In the genomic region with DNA sequence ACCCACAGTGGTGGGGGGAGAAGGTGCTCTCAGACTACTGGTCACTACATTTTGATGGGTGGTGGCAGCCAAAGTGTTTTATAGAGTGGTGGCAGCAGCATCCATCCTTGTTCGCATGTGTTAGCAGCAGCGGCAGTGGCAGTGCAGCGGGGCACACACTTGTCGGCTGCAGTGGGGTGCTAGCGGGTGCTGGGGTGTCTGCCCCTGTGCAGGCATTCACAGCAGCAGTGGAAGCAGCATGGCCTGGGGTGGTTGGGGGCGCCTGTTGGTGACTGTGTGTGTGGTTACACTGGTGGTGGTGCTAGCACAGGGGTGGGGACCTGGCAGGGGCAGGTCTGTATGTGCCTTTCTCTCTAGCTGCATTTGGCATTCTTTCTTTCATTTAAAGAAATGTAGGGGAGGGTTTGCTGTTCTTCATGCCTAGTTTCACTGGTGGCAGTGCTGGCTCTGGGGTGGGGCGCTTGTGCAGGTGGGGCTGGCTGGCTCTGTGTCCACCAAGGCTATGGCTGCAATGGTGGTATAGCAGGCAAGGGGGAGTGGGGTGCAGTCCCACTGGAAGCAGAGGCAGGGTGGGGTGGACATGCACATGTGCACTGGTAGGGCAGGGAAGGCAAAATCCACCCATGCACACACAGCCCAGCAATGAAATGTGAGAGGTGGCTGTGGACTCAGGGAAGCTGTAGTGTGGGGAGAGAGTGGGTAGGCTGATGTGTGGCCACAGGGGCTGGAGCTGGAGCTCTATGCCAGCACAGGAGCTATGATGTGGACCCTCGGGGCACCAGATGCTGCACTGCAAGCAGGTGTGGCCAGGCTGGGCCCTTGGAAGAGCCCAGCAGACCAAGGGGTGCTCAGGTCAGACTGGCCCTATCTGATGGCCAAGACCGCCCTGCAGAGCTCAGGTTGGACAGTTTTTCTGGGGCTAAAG, we compare ENCODE assay signal across 18 cellular contexts.
DNase-seq lines count a peak whose midpoint lies in the region; ATAC-seq and TF ChIP-seq lines count a peak whose summit lies in the region.
"Had no signal": no experiment of that assay in that cellular context is flagged by ENCODE, and none has a peak within 500 bp of the region (broad histone marks: within the 10 kb centered on the region; RNA-seq: fewer than 3 reads in every experiment).

No MANE protein-coding gene starts in this region.

- no peak overlapping the region for H3K14ac ChIP-seq in neuronal stem cell (ENCODE audit: low read length)

- no peak overlapping the region for H3K9ac ChIP-seq in neuronal stem cell (ENCODE audit: low read depth, low read length, poor library complexity)

- H3K9me3 ChIP-seq in neuronal stem cell (replicated peaks in 1 of 2; ENCODE audit: control insufficient read depth in 2 of 2, insufficient read depth in 1 of 2, low read depth in 1 of 2, low read length in 2 of 2) (no peaks in the 10 kb centered on the region), upper lobe of right lung (no peaks in the 10 kb centered on the region)
- H3K9me3 ChIP-seq: BE2C had no signal

- peak overlapping the region; percentile 12 for H2AK5ac ChIP-seq in neuronal stem cell (ENCODE audit: low read depth, low read length)

- no peak overlapping the region for H3K4ac ChIP-seq in neuronal stem cell (ENCODE audit: low read length)

- no CpG with 5 or more reads among the region's 9 CpGs for WGBS in neuronal stem cell (ENCODE audit: extremely low coverage in 2 of 2, insufficient read length in 2 of 2, insufficient replicate concordance in 1 of 2), 2 donors

- intact Hi-C loops in upper lobe of right lung (cut with DNase I) = no loop called here

- H2BK5ac ChIP-seq in neuronal stem cell (ENCODE audit: low read length) = no peak overlapping the region

- H3K36me3 ChIP-seq in neuronal stem cell (replicated peaks in 1 of 2; ENCODE audit: control insufficient read depth in 2 of 2, insufficient read depth in 2 of 2, low read length in 2 of 2) (no peaks in the 10 kb centered on the region), upper lobe of right lung (no peaks in the 10 kb centered on the region)
- H3K36me3 ChIP-seq: BE2C had no signal

- TF ChIP-seq CTCF in upper lobe of right lung (IDR thresholded peaks at IDR 0.05) = no peak

- H3K27ac ChIP-seq in neuronal stem cell (replicated peaks; ENCODE audit: low read length) (no peak overlapping the region), upper lobe of right lung (no peak overlapping the region)

- no peak overlapping the region for H4K91ac ChIP-seq in neuronal stem cell (ENCODE audit: low read depth, low read length, poor library complexity)

- no peak for DNase-seq in stimulated activated naive CD8-positive, alpha-beta T cell treated with anti-CD3 and anti-CD28 coated beads, Interleukin-15, amount 100 ng/mL, for 72 hours
- no peak for DNase-seq in stimulated activated naive CD8-positive, alpha-beta T cell treated with anti-CD3 and anti-CD28 coated beads, Interleukin-15, Interleukin-2, amounts not matched to agents 100 U/mL and 50 U/mL, for 24 hours
- DNase-seq in neuronal stem cell (ENCODE audit: low spot score) (no peak), upper lobe of right lung (no peak), Kasumi-1 (lab: John Stamatoyannopoulos, UW) (no peak)
- DNase-seq: ACHN; BE2C; C1 segment of cervical spinal cord; CD4-positive, CD25-positive, alpha-beta regulatory T cell; CD8-positive, alpha-beta memory T cell; COR-L47; DMS53; DND-41; HFFc6; IMR-90 had no signal

- no peak overlapping the region for H3K4me3 Mint-ChIP-seq in stimulated activated naive CD8-positive, alpha-beta T cell treated with anti-CD3 and anti-CD28 coated beads, Interleukin-15, amount 100 ng/mL, for 72 hours
- H3K4me3 Mint-ChIP-seq: CD4-positive, CD25-positive, alpha-beta regulatory T cell; CD8-positive, alpha-beta memory T cell; GM23338; HFFc6 had no signal

- no peak overlapping the region for H4K8ac ChIP-seq in neuronal stem cell (ENCODE audit: low read depth, low read length)

- no peak overlapping the region for H3K4me3 ChIP-seq in neuronal stem cell (ENCODE audit: low read length in 2 of 2)
- no peak overlapping the region for H3K4me3 ChIP-seq in upper lobe of right lung
- H3K4me3 ChIP-seq: GM23338 had no signal

- H2BK12ac ChIP-seq in neuronal stem cell (ENCODE audit: low read length) = no peak overlapping the region

- H2BK120ac ChIP-seq in neuronal stem cell (ENCODE audit: low read depth, low read length) = no peak overlapping the region

- no peak overlapping the region for H3K4me2 ChIP-seq in neuronal stem cell (ENCODE audit: insufficient read depth, low read length, poor library complexity, severe bottlenecking)
- H3K4me2 ChIP-seq: GM23338 had no signal

- H2AFZ ChIP-seq in neuronal stem cell (ENCODE audit: low read length) = no peak overlapping the region
- H2AFZ ChIP-seq: GM23338 had no signal

- no peaks in the 10 kb centered on the region for H3K9me3 Mint-ChIP-seq in stimulated activated naive CD8-positive, alpha-beta T cell treated with anti-CD3 and anti-CD28 coated beads, Interleukin-15, amount 100 ng/mL, for 72 hours
- H3K9me3 Mint-ChIP-seq: CD8-positive, alpha-beta memory T cell; GM23338; HFFc6 had no signal

- no peak overlapping the region for H3K23ac ChIP-seq in neuronal stem cell (ENCODE audit: low read depth, low read length, poor library complexity)

- H3K18ac ChIP-seq in neuronal stem cell (ENCODE audit: low read length) = no peak overlapping the region

- H3K4me1 Mint-ChIP-seq in stimulated activated naive CD8-positive, alpha-beta T cell treated with anti-CD3 and anti-CD28 coated beads, Interleukin-15, amount 100 ng/mL, for 72 hours = no peaks in the 10 kb centered on the region
- H3K4me1 Mint-ChIP-seq: CD4-positive, CD25-positive, alpha-beta regulatory T cell; CD8-positive, alpha-beta memory T cell; GM23338 had no signal

- peaks cover 0 to 3% (median 0%) of the 10 kb centered on the region in 3 experiments for H3K27me3 ChIP-seq in neuronal stem cell (ENCODE audit: control insufficient read depth in 3 of 3, insufficient read depth in 3 of 3, low read depth in 1 of 3, low read length in 3 of 3)
- no peaks in the 10 kb centered on the region for H3K27me3 ChIP-seq in upper lobe of right lung
- H3K27me3 ChIP-seq: BE2C had no signal

- H3K27me3 Mint-ChIP-seq in stimulated activated naive CD8-positive, alpha-beta T cell treated with anti-CD3 and anti-CD28 coated beads, Interleukin-15, amount 100 ng/mL, for 72 hours = peaks cover 77% of the 10 kb centered on the region

- H3K79me1 ChIP-seq in neuronal stem cell (ENCODE audit: low read depth, low read length) = no peaks in the 10 kb centered on the region

- H3K4me1 ChIP-seq in neuronal stem cell (ENCODE audit: control insufficient read depth in 2 of 2, insufficient read depth in 1 of 2, low read depth in 1 of 2, low read length in 2 of 2) = no peaks in the 10 kb centered on the region
- H3K4me1 ChIP-seq in upper lobe of right lung = no peaks in the 10 kb centered on the region
- H3K4me1 ChIP-seq: BE2C had no signal

- H2BK15ac ChIP-seq in neuronal stem cell (ENCODE audit: low read length) = no peak overlapping the region

- no peak overlapping the region for H3K27ac Mint-ChIP-seq in stimulated activated naive CD8-positive, alpha-beta T cell treated with anti-CD3 and anti-CD28 coated beads, Interleukin-15, amount 100 ng/mL, for 72 hours
- H3K27ac Mint-ChIP-seq: CD4-positive, CD25-positive, alpha-beta regulatory T cell; CD8-positive, alpha-beta memory T cell; GM23338; HFFc6 had no signal

- peak; percentile 39 for ATAC-seq in stimulated activated naive CD8-positive, alpha-beta T cell treated with anti-CD3 and anti-CD28 coated beads, Interleukin-15, amount 100 ng/mL, for 72 hours
- no peak for ATAC-seq in stimulated activated naive CD8-positive, alpha-beta T cell treated with anti-CD3 and anti-CD28 coated beads, Interleukin-15, Interleukin-2, amounts not matched to agents 100 U/mL and 50 U/mL, for 24 hours
- ATAC-seq in upper lobe of right lung (peak; percentile 45), HG03457 (IDR thresholded peaks at IDR 0.05; ENCODE audit: unreplicated experiment) (no peak)
- ATAC-seq: GM23338, HCT116 had no signal

Comparison
In these comparisons a context has a peak if more than half of its experiments do, and no peak if none do; other contexts are left out.
1. ATAC-seq: peak in stimulated activated naive CD8-positive, alpha-beta T cell treated with anti-CD3 and anti-CD28 coated beads, Interleukin-15, amount 100 ng/mL, for 72 hours (single experiment) and upper lobe of right lung (single experiment); none in stimulated activated naive CD8-positive, alpha-beta T cell treated with anti-CD3 and anti-CD28 coated beads, Interleukin-15, Interleukin-2, amounts not matched to agents 100 U/mL and 50 U/mL, for 24 hours (single experiment) and HG03457 (single experiment).